Comparison of ENCODE assay signal across 13 cellular contexts in genomic region chr15:52171807-52172206, GRCh38. TPM values are rescaled to one million over a fixed set of nuclear protein-coding genes. Genes with fewer than 3 reads are reported as not detected.
"Had no signal": no experiment of that assay in that cellular context is flagged by ENCODE, and none has a peak within 500 bp of the region (broad histone marks: within the 10 kb centered on the region; RNA-seq: fewer than 3 reads in every experiment).

No MANE protein-coding gene starts in this region.

- H3K27me3 Mint-ChIP-seq: activated CD4-positive, alpha-beta memory T cell treated with anti-CD3 and anti-CD28 coated beads, Interleukin-2, amount 10 ng/mL, durations not matched to agents 7 days and 5 days; activated CD4-positive, alpha-beta T cell treated with anti-CD3 and anti-CD28 coated beads for 36 hours; activated naive CD4-positive, alpha-beta T cell treated with anti-CD3 and anti-CD28 coated beads, Interleukin-2, amount 10 ng/mL, durations not matched to agents 7 days and 5 days; effector memory CD8-positive, alpha-beta T cell had no signal

- H3K4me1 ChIP-seq: left ventricle myocardium inferior, thyroid gland had no signal

- H3K27ac ChIP-seq: left ventricle myocardium inferior, thyroid gland had no signal

- H3K4me3 Mint-ChIP-seq: activated CD4-positive, alpha-beta memory T cell treated with anti-CD3 and anti-CD28 coated beads, Interleukin-2, amount 10 ng/mL, durations not matched to agents 7 days and 5 days; activated CD4-positive, alpha-beta T cell treated with anti-CD3 and anti-CD28 coated beads for 36 hours; activated naive CD4-positive, alpha-beta T cell treated with anti-CD3 and anti-CD28 coated beads, Interleukin-2, amount 10 ng/mL, durations not matched to agents 7 days and 5 days; effector memory CD8-positive, alpha-beta T cell had no signal

- H3K27me3 ChIP-seq: thyroid gland had no signal

- H3K36me3 ChIP-seq: left ventricle myocardium inferior, thyroid gland had no signal

- H3K4me3 ChIP-seq: left ventricle myocardium inferior, skin epidermis, thyroid gland had no signal

- H3K9me3 Mint-ChIP-seq: activated naive CD4-positive, alpha-beta T cell treated with anti-CD3 and anti-CD28 coated beads, Interleukin-2, amount 10 ng/mL, durations not matched to agents 7 days and 5 days; effector memory CD8-positive, alpha-beta T cell had no signal

- DNase-seq: activated CD4-positive, alpha-beta memory T cell treated with anti-CD3 and anti-CD28 coated beads, Interleukin-2, amount 10 ng/mL, durations not matched to agents 7 days and 5 days; effector memory CD8-positive, alpha-beta T cell; erythroblast; kidney; left ventricle myocardium inferior; stimulated activated CD4-positive, alpha-beta T cell treated with anti-CD3 and anti-CD28 coated beads, Interleukin-4, amount 100 ng/mL, for 4 hours; T1000 had no signal

- H3K9me3 ChIP-seq: left ventricle myocardium inferior, thyroid gland had no signal

- H3K27ac Mint-ChIP-seq: activated CD4-positive, alpha-beta memory T cell treated with anti-CD3 and anti-CD28 coated beads, Interleukin-2, amount 10 ng/mL, durations not matched to agents 7 days and 5 days; activated CD4-positive, alpha-beta T cell treated with anti-CD3 and anti-CD28 coated beads for 36 hours; activated naive CD4-positive, alpha-beta T cell treated with anti-CD3 and anti-CD28 coated beads, Interleukin-2, amount 10 ng/mL, durations not matched to agents 7 days and 5 days had no signal

RNA-seq across cellular contexts. Expression of gene BCL2L10, which starts 59.2 kb away (rescaled TPM):
- total RNA-seq: activated CD4-positive, alpha-beta memory T cell treated with anti-CD3 and anti-CD28 coated beads, Interleukin-2, amount 10 ng/mL, durations not matched to agents 7 days and 5 days; activated CD4-positive, alpha-beta T cell treated with anti-CD3 and anti-CD28 coated beads for 36 hours; left ventricle myocardium inferior; mesenteric fat pad had no signal
- polyA plus RNA-seq: neural cell had no signal
